8 cellular contexts compared by ENCODE assay signal in genomic region chr7:30681262-30682130, GRCh38. TPM values are rescaled to one million over a fixed set of nuclear protein-coding genes. Genes with fewer than 3 reads are reported as not detected.
A peak's percentile ranks its signal among the peaks of the same experiment; 100 is the strongest.
DNase-seq lines count a peak whose midpoint lies in the region; ATAC-seq lines count a peak whose summit lies in the region.

No MANE protein-coding gene starts in this region.

- POLR2A ChIA-PET in activated naive CD8-positive, alpha-beta T cell treated with anti-CD3 and anti-CD28 coated beads, Interleukin-2, amount 10 ng/mL, durations not matched to agents 7 days and 5 days (lab: Charles Lee): no interaction called here

- H3K27me3 ChIP-seq in subcutaneous abdominal adipose tissue (ENCODE audit: control insufficient read depth in 5 of 5, insufficient read depth in 4 of 5, low read length in 5 of 5): peaks cover 42 to 68% (median 52%) of the 10 kb centered on the region in 5 donors

- H3K27ac Mint-ChIP-seq in T-helper 1 cell treated with Interleukin-12 subunit alpha and Interleukin-12 subunit beta and Interleukin-4 antibody, amounts not matched to agents 30 μg/mL and 1 μg/mL, for 36 hours: no peak overlapping the region
- no peak overlapping the region for H3K27ac Mint-ChIP-seq in activated naive CD8-positive, alpha-beta T cell treated with anti-CD3 and anti-CD28 coated beads, Interleukin-2, amount 10 ng/mL, durations not matched to agents 7 days and 5 days

- H3K4me1 Mint-ChIP-seq in T-helper 1 cell treated with Interleukin-12 subunit alpha and Interleukin-12 subunit beta and Interleukin-4 antibody, amounts not matched to agents 30 μg/mL and 1 μg/mL, for 36 hours (ENCODE audit: low read depth): peaks cover 5% of the 10 kb centered on the region
- H3K4me1 Mint-ChIP-seq in activated naive CD8-positive, alpha-beta T cell treated with anti-CD3 and anti-CD28 coated beads, Interleukin-2, amount 10 ng/mL, durations not matched to agents 7 days and 5 days: peaks cover 9% of the 10 kb centered on the region

- peaks cover 69% of the 10 kb centered on the region for H3K27me3 Mint-ChIP-seq in T-helper 1 cell treated with Interleukin-12 subunit alpha and Interleukin-12 subunit beta and Interleukin-4 antibody, amounts not matched to agents 30 μg/mL and 1 μg/mL, for 36 hours (ENCODE audit: low read depth)
- H3K27me3 Mint-ChIP-seq in activated naive CD8-positive, alpha-beta T cell treated with anti-CD3 and anti-CD28 coated beads, Interleukin-2, amount 10 ng/mL, durations not matched to agents 7 days and 5 days: peaks cover 61% of the 10 kb centered on the region

- no peaks in the 10 kb centered on the region for H3K36me3 ChIP-seq in subcutaneous abdominal adipose tissue (ENCODE audit: control insufficient read depth in 5 of 5, insufficient read depth in 5 of 5, low read length in 5 of 5)

- peak; percentile 20 for ATAC-seq in activated naive CD8-positive, alpha-beta T cell treated with anti-CD3 and anti-CD28 coated beads, Interleukin-2, amount 10 ng/mL, durations not matched to agents 7 days and 5 days (ENCODE audit: low read depth)
- ATAC-seq in left lobe of liver: peak; percentile 47

- H3K27ac ChIP-seq in subcutaneous abdominal adipose tissue (ENCODE audit: low read depth, low read length): no peak overlapping the region

- no peak overlapping the region for H3K9ac ChIP-seq in subcutaneous abdominal adipose tissue (ENCODE audit: low read length in 5 of 5)

- H3K4me3 Mint-ChIP-seq in T-helper 1 cell treated with Interleukin-12 subunit alpha and Interleukin-12 subunit beta and Interleukin-4 antibody, amounts not matched to agents 30 μg/mL and 1 μg/mL, for 36 hours: peak overlapping the region; percentile 35
- peak overlapping the region; percentile 58 for H3K4me3 Mint-ChIP-seq in activated naive CD8-positive, alpha-beta T cell treated with anti-CD3 and anti-CD28 coated beads, Interleukin-2, amount 10 ng/mL, durations not matched to agents 7 days and 5 days

- H3K9me3 ChIP-seq in subcutaneous abdominal adipose tissue (ENCODE audit: control insufficient read depth in 5 of 5, low read length in 5 of 5): no peaks in the 10 kb centered on the region

- H3K36me3 Mint-ChIP-seq in T-helper 1 cell treated with Interleukin-12 subunit alpha and Interleukin-12 subunit beta and Interleukin-4 antibody, amounts not matched to agents 30 μg/mL and 1 μg/mL, for 36 hours (ENCODE audit: low read depth): no peaks in the 10 kb centered on the region
- H3K36me3 Mint-ChIP-seq in activated naive CD8-positive, alpha-beta T cell treated with anti-CD3 and anti-CD28 coated beads, Interleukin-2, amount 10 ng/mL, durations not matched to agents 7 days and 5 days: no peaks in the 10 kb centered on the region

- peaks cover 0 to 18% (median 14%) of the 10 kb centered on the region in 5 donors for H3K4me1 ChIP-seq in subcutaneous abdominal adipose tissue (ENCODE audit: control insufficient read depth in 5 of 5, insufficient read depth in 5 of 5, low read length in 5 of 5)

- H3K4me3 ChIP-seq in subcutaneous abdominal adipose tissue (ENCODE audit: low read depth in 1 of 5, low read length in 5 of 5): peak overlapping the region in 4 of 5 donors; percentile 39 to 64 (median 56)

- no peak for DNase-seq in T-helper 1 cell
- peak; percentile 41 for DNase-seq in activated naive CD8-positive, alpha-beta T cell treated with anti-CD3 and anti-CD28 coated beads, Interleukin-2, amount 10 ng/mL, durations not matched to agents 7 days and 5 days
- DNase-seq in left lobe of liver (ENCODE audit: low spot score): no peak
- DNase-seq in NCI-H526 treated with DMSO at 0.1 percent for 48 hours (lab: John Stamatoyannopoulos, UW): no peak
- DNase-seq in NCI-H510A (lab: John Stamatoyannopoulos, UW): no peak
- no peak for DNase-seq in DMS153 treated with DMSO at 0.1 percent for 48 hours (lab: John Stamatoyannopoulos, UW; ENCODE audit: unreplicated experiment)

- no peaks in the 10 kb centered on the region for H3K9me3 Mint-ChIP-seq in T-helper 1 cell treated with Interleukin-12 subunit alpha and Interleukin-12 subunit beta and Interleukin-4 antibody, amounts not matched to agents 30 μg/mL and 1 μg/mL, for 36 hours
- no peaks in the 10 kb centered on the region for H3K9me3 Mint-ChIP-seq in activated naive CD8-positive, alpha-beta T cell treated with anti-CD3 and anti-CD28 coated beads, Interleukin-2, amount 10 ng/mL, durations not matched to agents 7 days and 5 days

RNA-seq across cellular contexts. Expression of gene CRHR2, which starts 0.8 kb away (rescaled TPM):
- total RNA-seq in activated naive CD8-positive, alpha-beta T cell treated with anti-CD3 and anti-CD28 coated beads, Interleukin-2, amount 10 ng/mL, durations not matched to agents 7 days and 5 days: not detected
- not detected for total RNA-seq in left lobe of liver
